ENCODE assay signal across 8 cellular contexts in genomic region chr1:246782120-246782900, GRCh38. TPM values are rescaled to one million over a fixed set of nuclear protein-coding genes. Genes with fewer than 3 reads are reported as not detected.
DNase-seq lines count a peak whose midpoint lies in the region; ATAC-seq and TF ChIP-seq lines count a peak whose summit lies in the region.

No MANE protein-coding gene starts in this region.

- H3K4me1 ChIP-seq in heart right ventricle: peaks cover 0 to 25% (median 14%) of the 10 kb centered on the region in 9 donors

- intact Hi-C loops in heart right ventricle (cut with DNase I): no loop called here
- intact Hi-C loops in CD4-positive, alpha-beta T cell (cut with DNase I, micrococcal nuclease): no loop called here

- H3K4me1 Mint-ChIP-seq in T-cell: peaks cover 14 to 22% (median 15%) of the 10 kb centered on the region in 3 donors
- H3K4me1 Mint-ChIP-seq in CD4-positive, alpha-beta T cell (ENCODE audit: low read depth): peaks cover 24% of the 10 kb centered on the region
- H3K4me1 Mint-ChIP-seq in type B pancreatic cell (ENCODE audit: unreplicated experiment): no peaks in the 10 kb centered on the region

- H3K27ac ChIP-seq in HL-60 (replicated peaks) (peak overlapping the region; percentile 60), heart right ventricle (peak overlapping the region in 5 of 10 donors; percentile 4 to 52 (median 44))
- H3K27ac ChIP-seq in CD4-positive, alpha-beta T cell (ENCODE audit: low read depth, low read length): no peak overlapping the region

- ATAC-seq in GM19467 (IDR thresholded peaks at IDR 0.05; ENCODE audit: unreplicated experiment): peak; percentile 49
- ATAC-seq in T-cell (replicated peaks in 1 of 4): peak; percentile 9 to 47 (median 38)
- peak; percentile 17 to 83 (median 61) for ATAC-seq in heart right ventricle
- no peak for ATAC-seq in esophagus mucosa
- ATAC-seq in CD4-positive, alpha-beta T cell (ENCODE audit: poor library complexity): no peak
- ATAC-seq in HG03159 (IDR thresholded peaks at IDR 0.05; ENCODE audit: unreplicated experiment): no peak

- H3K27me3 ChIP-seq in HL-60 (ENCODE audit: insufficient read depth, poor library complexity, severe bottlenecking) (no peaks in the 10 kb centered on the region), heart right ventricle (no peaks in the 10 kb centered on the region)
- H3K27me3 ChIP-seq in CD4-positive, alpha-beta T cell (ENCODE audit: control insufficient read depth, insufficient read depth, low read length): no peaks in the 10 kb centered on the region

- H3K36me3 ChIP-seq in heart right ventricle: peaks cover 0 to 30% (median 3%) of the 10 kb centered on the region in 9 donors

- no peak overlapping the region for H3K4me3 ChIP-seq in HL-60 (replicated peaks; ENCODE audit: insufficient read depth, low read length)
- no peak overlapping the region for H3K4me3 ChIP-seq in heart right ventricle

- H3K4me3 Mint-ChIP-seq in T-cell (peak overlapping the region in 1 of 3 donors; percentile 43), type B pancreatic cell (no peak overlapping the region)
- H3K4me3 Mint-ChIP-seq in CD4-positive, alpha-beta T cell: no peak overlapping the region

- CTCF ChIA-PET in T-cell (lab: Charles Lee): no interaction called here
- CTCF ChIA-PET in CD4-positive, alpha-beta T cell (lab: Charles Lee): no interaction called here

- H3K9me3 Mint-ChIP-seq in T-cell (no peaks in the 10 kb centered on the region), type B pancreatic cell (no peaks in the 10 kb centered on the region)
- H3K9me3 Mint-ChIP-seq in CD4-positive, alpha-beta T cell: no peaks in the 10 kb centered on the region

- WGBS in heart right ventricle, 2 donors: 38 to 51% methylated on average over 16 of the region's 16 CpGs

- TF ChIP-seq CTCF in HL-60 (IDR thresholded peaks at IDR 0.05; ENCODE audit: insufficient read depth, low read length) (no peak), heart right ventricle (IDR thresholded peaks at IDR 0.05) (no peak), type B pancreatic cell (conservative IDR thresholded peaks at IDR 0.05) (no peak)
- no peak for TF ChIP-seq CTCF in CD4-positive, alpha-beta T cell (IDR thresholded peaks at IDR 0.05)

- H3K36me3 Mint-ChIP-seq in T-cell (no peaks in the 10 kb centered on the region), type B pancreatic cell (peaks cover 5% of the 10 kb centered on the region)
- H3K36me3 Mint-ChIP-seq in CD4-positive, alpha-beta T cell (ENCODE audit: low read depth): no peaks in the 10 kb centered on the region

- DNase-seq in HL-60 (ENCODE audit: low read depth in 1 of 2, low spot score in 1 of 2) (peak; percentile 85 to 92), T-cell (peak in 2 of 34 experiments; percentile 3 to 14), heart right ventricle (peak in 1 of 2 donors; percentile 50), type B pancreatic cell (ENCODE audit: extremely low spot score, unreplicated experiment) (no peak)
- DNase-seq in CD4-positive, alpha-beta T cell: no peak

- POLR2A ChIA-PET in T-cell (lab: Charles Lee): interaction anchor here in 1 of 2 donors (0.6 kb wide), 1 partner anchor 39 kb away, joined by 3 read pairs; no protein-coding TSS in a partner anchor
- POLR2A ChIA-PET in CD4-positive, alpha-beta T cell (lab: Charles Lee): no interaction called here

- no peaks in the 10 kb centered on the region for H3K9me3 ChIP-seq in heart right ventricle
- no peaks in the 10 kb centered on the region for H3K9me3 ChIP-seq in CD4-positive, alpha-beta T cell (ENCODE audit: control insufficient read depth, low read length)

- H3K27ac Mint-ChIP-seq in T-cell: no peak overlapping the region
- H3K27ac Mint-ChIP-seq in CD4-positive, alpha-beta T cell: no peak overlapping the region
- no peak overlapping the region for H3K27ac Mint-ChIP-seq in type B pancreatic cell

- H3K27me3 Mint-ChIP-seq in T-cell (peaks cover 0 to 8% of the 10 kb centered on the region in 2 donors), type B pancreatic cell (no peaks in the 10 kb centered on the region)
- no peaks in the 10 kb centered on the region for H3K27me3 Mint-ChIP-seq in CD4-positive, alpha-beta T cell

RNA-seq across cellular contexts. Expression of gene SCCPDH, which starts 58.1 kb away (rescaled TPM):
- total RNA-seq in T-cell (1 to 10 TPM; 3.7 to 6.2 (median 4.5) TPM), heart right ventricle (10 to 100 TPM; 27.4 to 37.5 (median 31.5) TPM), esophagus mucosa (2.8 TPM), type B pancreatic cell (ENCODE audit: low replicate concordance) (18.1 and 34.1 TPM in 2 replicates)
- polyA plus RNA-seq in heart right ventricle: 10 to 100 TPM in 1 of 2 donors, 1 to 10 TPM in 1; 9.9 to 22.7 TPM
- 1 to 10 TPM; 2.3 to 2.6 TPM for total RNA-seq in CD4-positive, alpha-beta T cell

Comparison
In these comparisons a context has a peak if more than half of its experiments do, and no peak if none do; other contexts are left out.
1. ATAC-seq: peak in GM19467 (single experiment), T-cell (4 of 4) and heart right ventricle (8 of 8); none in esophagus mucosa (single experiment), CD4-positive, alpha-beta T cell (single experiment) and HG03159 (single experiment).
2. DNase-seq: peak in HL-60 (2 of 2); none in CD4-positive, alpha-beta T cell (0 of 10) and type B pancreatic cell (single experiment).